ENCODE assay signal across 17 cellular contexts in genomic region chr18:77042583-77042982, GRCh38.
DNase-seq lines count a peak whose midpoint lies in the region; ATAC-seq and TF ChIP-seq lines count a peak whose summit lies in the region.
"Had no signal": no experiment of that assay in that cellular context is flagged by ENCODE, and none has a peak within 500 bp of the region (broad histone marks: within the 10 kb centered on the region; RNA-seq: fewer than 3 reads in every experiment).

No MANE protein-coding gene starts in this region.

- H3K9me2 ChIP-seq in GM23338 (ENCODE audit: insufficient read depth): no peaks in the 10 kb centered on the region

- in situ Hi-C loops in brain microvascular endothelial cell (cut with HindIII; ENCODE audit: low pct_ligation_motif_present, low sequenced_read_pairs): no loop called here

- no peaks in the 10 kb centered on the region for H3F3A ChIP-seq in GM23338 (replicated peaks; ENCODE audit: low read depth)

- peaks cover 0 to 67% (median 8%) of the 10 kb centered on the region in 3 donors for H3K36me3 Mint-ChIP-seq in CD8-positive, alpha-beta memory T cell
- no peaks in the 10 kb centered on the region for H3K36me3 Mint-ChIP-seq in GM23338 (ENCODE audit: low read depth)

- no peaks in the 10 kb centered on the region for H3K27me3 ChIP-seq in brain microvascular endothelial cell (replicated peaks)
- H3K27me3 ChIP-seq in osteoblast (ENCODE audit: insufficient read depth, low read length): no peaks in the 10 kb centered on the region
- H3K27me3 ChIP-seq in CD8-positive, alpha-beta memory T cell (ENCODE audit: insufficient read depth, low read length, poor library complexity, severe bottlenecking): no peaks in the 10 kb centered on the region
- H3K27me3 ChIP-seq in GM23338 (ENCODE audit: insufficient read depth): no peaks in the 10 kb centered on the region
- H3K27me3 ChIP-seq: breast epithelium, right lobe of liver had no signal

- H3K4me1 Mint-ChIP-seq in CD8-positive, alpha-beta memory T cell: peaks cover 55 to 86% (median 75%) of the 10 kb centered on the region in 3 donors
- peaks cover 6% of the 10 kb centered on the region for H3K4me1 Mint-ChIP-seq in GM23338

- H3K4me2 ChIP-seq in osteoblast (ENCODE audit: insufficient read depth, low read length): no peak overlapping the region
- H3K4me2 ChIP-seq in GM23338: no peak overlapping the region

- H3K36me3 ChIP-seq in brain microvascular endothelial cell (replicated peaks): peaks cover 7% of the 10 kb centered on the region
- no peaks in the 10 kb centered on the region for H3K36me3 ChIP-seq in osteoblast (ENCODE audit: insufficient read depth, low read length)
- peaks cover 12% of the 10 kb centered on the region for H3K36me3 ChIP-seq in CD8-positive, alpha-beta memory T cell (ENCODE audit: insufficient read depth, low read length)
- no peaks in the 10 kb centered on the region for H3K36me3 ChIP-seq in GM23338 (ENCODE audit: insufficient read depth)
- H3K36me3 ChIP-seq: breast epithelium had no signal

- no peak for TF ChIP-seq CTCF in brain microvascular endothelial cell (IDR thresholded peaks at IDR 0.05; ENCODE audit: low read depth, low read length, missing control alignments)
- no peak for TF ChIP-seq CTCF in osteoblast (IDR thresholded peaks at IDR 0.05; ENCODE audit: extremely low read depth, low read depth, low read length)
- TF ChIP-seq CTCF in GM23338 (conservative IDR thresholded peaks at IDR 0.05; ENCODE audit: low read depth in 2 of 2): no peak

- H3K79me2 ChIP-seq in osteoblast (ENCODE audit: insufficient read depth, low read length): no peaks in the 10 kb centered on the region
- H3K79me2 ChIP-seq in GM23338 (replicated peaks; ENCODE audit: insufficient read depth): no peaks in the 10 kb centered on the region

- ATAC-seq in GM23338: no peak
- ATAC-seq: right lobe of liver had no signal

- CTCF ChIA-PET in CD8-positive, alpha-beta memory T cell (lab: Charles Lee): interaction anchor here (1.2 kb wide), 1 partner anchor 58 kb away, joined by 3 read pairs; no protein-coding TSS in a partner anchor

- peak overlapping the region in 2 of 8 donors; percentile 29 to 36 for H3K27ac Mint-ChIP-seq in CD8-positive, alpha-beta memory T cell
- H3K27ac Mint-ChIP-seq in GM23338: no peak overlapping the region
- H3K27ac Mint-ChIP-seq: activated CD4-positive, alpha-beta T cell treated with anti-CD3 and anti-CD28 coated beads, Interleukin-2, amount 10 ng/mL, durations not matched to agents 7 days and 5 days had no signal

- H3K9me3 Mint-ChIP-seq in CD8-positive, alpha-beta memory T cell: no peaks in the 10 kb centered on the region
- no peaks in the 10 kb centered on the region; the same call in 2 of the 3 replicates for H3K9me3 Mint-ChIP-seq in GM23338

- H3K27ac ChIP-seq in brain microvascular endothelial cell (peak overlapping the region; percentile 97), osteoblast (ENCODE audit: low read depth, low read length) (peak overlapping the region; percentile 23), GM23338 (ENCODE audit: low read depth) (no peak overlapping the region)
- H3K27ac ChIP-seq in CD8-positive, alpha-beta memory T cell (ENCODE audit: low read depth, low read length): no peak overlapping the region
- H3K27ac ChIP-seq: breast epithelium, right lobe of liver had no signal

- no peak overlapping the region for H3K4me3 ChIP-seq in brain microvascular endothelial cell (ENCODE audit: low read depth, low read length)
- H3K4me3 ChIP-seq in osteoblast (ENCODE audit: insufficient read depth, low read length): no peak overlapping the region
- no peak overlapping the region for H3K4me3 ChIP-seq in CD8-positive, alpha-beta memory T cell (ENCODE audit: low read length)
- no peak overlapping the region for H3K4me3 ChIP-seq in GM23338
- H3K4me3 ChIP-seq: breast epithelium, right lobe of liver had no signal

- DNase-seq in C1 segment of cervical spinal cord (lab: John Stamatoyannopoulos, UW) (peak in 11 of 14 donors; percentile 41 to 80 (median 71)), brain microvascular endothelial cell (no peak), hippocampal formation (lab: John Stamatoyannopoulos, UW) (peak; percentile 83 to 89), osteoblast (ENCODE audit: insufficient read length, low spot score, missing footprints) (peak; percentile 64), NCI-H774 (lab: John Stamatoyannopoulos, UW) (no peak), GM23338 (ENCODE audit: low spot score) (no peak), kidney glomerular epithelial cell (lab: John Stamatoyannopoulos, UW) (no peak)
- DNase-seq in CD8-positive, alpha-beta memory T cell: no peak
- DNase-seq: ACHN; activated CD4-positive, alpha-beta T cell treated with anti-CD3 and anti-CD28 coated beads, Interleukin-2, amount 10 ng/mL, durations not matched to agents 7 days and 5 days; activated naive CD4-positive, alpha-beta T cell treated with anti-CD3 and anti-CD28 coated beads, Interleukin-2, amount 50 U/mL, for 16 hours; CD4-positive, alpha-beta memory T cell; effector memory CD4-positive, alpha-beta T cell; NCI-H1436; right lobe of liver; stimulated activated CD4-positive, alpha-beta T cell treated with anti-CD3 and anti-CD28 coated beads, Interleukin-2, amount 100 ng/mL, for 24 hours had no signal

- H3K4me1 ChIP-seq in osteoblast (ENCODE audit: insufficient read depth, low read length) (no peaks in the 10 kb centered on the region), GM23338 (ENCODE audit: insufficient read depth) (no peaks in the 10 kb centered on the region)
- peaks cover 18% of the 10 kb centered on the region for H3K4me1 ChIP-seq in CD8-positive, alpha-beta memory T cell (ENCODE audit: insufficient read depth, low read length)
- H3K4me1 ChIP-seq: breast epithelium had no signal

- H2AFZ ChIP-seq in osteoblast (ENCODE audit: low read length) (no peak overlapping the region), GM23338 (no peak overlapping the region)

- no peak overlapping the region for H3K4me3 Mint-ChIP-seq in CD8-positive, alpha-beta memory T cell
- H3K4me3 Mint-ChIP-seq in GM23338: no peak overlapping the region
- H3K4me3 Mint-ChIP-seq: activated CD4-positive, alpha-beta T cell treated with anti-CD3 and anti-CD28 coated beads, Interleukin-2, amount 10 ng/mL, durations not matched to agents 7 days and 5 days; CD4-positive, alpha-beta memory T cell had no signal

- H4K20me1 ChIP-seq in osteoblast (ENCODE audit: insufficient read depth, low read length): no peaks in the 10 kb centered on the region
- no peaks in the 10 kb centered on the region for H4K20me1 ChIP-seq in GM23338 (replicated peaks; ENCODE audit: insufficient read depth)

- no peaks in the 10 kb centered on the region for H3K9me3 ChIP-seq in osteoblast (ENCODE audit: low read depth, low read length)
- H3K9me3 ChIP-seq in CD8-positive, alpha-beta memory T cell (ENCODE audit: low read length): no peaks in the 10 kb centered on the region
- H3K9me3 ChIP-seq: breast epithelium, right lobe of liver had no signal

- H3K27me3 Mint-ChIP-seq in CD8-positive, alpha-beta memory T cell: peaks cover 0 to 1% of the 10 kb centered on the region in 2 donors
- peaks cover 1% of the 10 kb centered on the region for H3K27me3 Mint-ChIP-seq in GM23338 (ENCODE audit: insufficient read depth, low read depth, poor library complexity)
- H3K27me3 Mint-ChIP-seq: activated CD4-positive, alpha-beta T cell treated with anti-CD3 and anti-CD28 coated beads, Interleukin-2, amount 10 ng/mL, durations not matched to agents 7 days and 5 days; CD4-positive, alpha-beta memory T cell had no signal

- POLR2A ChIA-PET in CD8-positive, alpha-beta memory T cell (lab: Charles Lee): no interaction called here

TF ChIP-seq in GM23338, 12 proteins besides CTCF, POLR2A, EP300 and RAD21:
- TF ChIP-seq ETS1 (IDR thresholded peaks at IDR 0.05): no peak

Comparison
In these comparisons a context has a peak if more than half of its experiments do, and no peak if none do; other contexts are left out.
1. DNase-seq: peak in C1 segment of cervical spinal cord (11 of 14), hippocampal formation (2 of 2) and osteoblast (single experiment); none in brain microvascular endothelial cell (single experiment), NCI-H774 (single experiment), CD8-positive, alpha-beta memory T cell (0 of 5), GM23338 (single experiment) and kidney glomerular epithelial cell (single experiment).
2. H3K27ac ChIP-seq: peak in brain microvascular endothelial cell (single experiment) and osteoblast (single experiment); none in CD8-positive, alpha-beta memory T cell (single experiment) and GM23338 (single experiment).